In the genomic region with DNA sequence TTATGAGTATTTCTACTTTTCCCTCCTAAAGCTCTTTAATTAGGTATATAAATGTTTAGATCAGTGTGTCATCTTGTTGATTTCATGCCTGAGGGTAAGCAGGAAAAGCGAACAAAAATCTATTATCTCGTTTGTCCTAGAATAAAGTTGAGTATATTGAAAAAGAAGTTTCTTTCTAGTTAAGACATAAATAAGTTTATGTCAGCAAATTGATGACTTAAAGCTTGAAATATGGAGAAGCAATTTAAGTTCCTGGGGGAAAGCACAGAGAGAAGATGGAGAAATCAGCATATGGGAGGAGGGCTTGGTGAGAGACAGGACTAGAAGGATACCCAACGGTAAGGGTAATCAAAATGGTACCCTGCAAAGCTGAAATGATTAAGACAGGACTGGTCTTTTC, we compare ENCODE assay signal across 1 cellular context.
TF ChIP-seq lines count a peak whose summit lies in the region.

No MANE protein-coding gene starts in this region.

TF ChIP-seq in HepG2, 621 proteins besides CTCF, POLR2A, EP300 and RAD21 (continued from another document):
- TF ChIP-seq, protein P1, sequence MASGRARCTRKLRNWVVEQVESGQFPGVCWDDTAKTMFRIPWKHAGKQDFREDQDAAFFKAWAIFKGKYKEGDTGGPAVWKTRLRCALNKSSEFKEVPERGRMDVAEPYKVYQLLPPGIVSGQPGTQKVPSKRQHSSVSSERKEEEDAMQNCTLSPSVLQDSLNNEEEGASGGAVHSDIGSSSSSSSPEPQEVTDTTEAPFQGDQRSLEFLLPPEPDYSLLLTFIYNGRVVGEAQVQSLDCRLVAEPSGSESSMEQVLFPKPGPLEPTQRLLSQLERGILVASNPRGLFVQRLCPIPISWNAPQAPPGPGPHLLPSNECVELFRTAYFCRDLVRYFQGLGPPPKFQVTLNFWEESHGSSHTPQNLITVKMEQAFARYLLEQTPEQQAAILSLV (CRISPR knock-in tag; IDR thresholded peaks at IDR 0.05; ENCODE audit: borderline replicate concordance) = no peak
- TF ChIP-seq HDAC2 (CRISPR knock-in tag; IDR thresholded peaks at IDR 0.05) (no peak), MAFF (IDR thresholded peaks at IDR 0.05; ENCODE audit: low read depth, low read length) (peak; percentile 71)
